Comparison of ENCODE assay signal across 20 cellular contexts in the genomic region with DNA sequence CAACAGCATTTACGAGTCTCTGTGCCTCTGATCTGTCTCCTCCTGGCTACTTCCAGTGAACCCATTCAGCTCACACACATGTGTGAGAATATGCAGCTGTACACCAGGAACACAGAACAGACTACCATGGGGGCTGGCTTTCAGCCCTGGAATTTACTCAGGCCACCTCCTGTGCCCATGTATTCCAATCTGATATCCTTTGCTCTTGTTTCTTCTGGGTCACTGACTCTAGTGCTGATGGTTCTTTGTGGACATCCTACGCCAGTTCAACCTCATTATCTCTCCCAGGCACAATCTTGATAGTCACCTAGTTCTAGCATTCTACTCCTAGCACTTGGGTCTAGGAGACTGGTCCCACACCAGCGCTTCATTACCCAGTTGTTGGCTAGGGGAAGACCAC. TPM values are rescaled to one million over a fixed set of nuclear protein-coding genes. Genes with fewer than 3 reads are reported as not detected.
A peak's percentile ranks its signal among the peaks of the same experiment; 100 is the strongest.
DNase-seq lines count a peak whose midpoint lies in the region; ATAC-seq, FAIRE-seq and TF ChIP-seq lines count a peak whose summit lies in the region.
"Had no signal": no experiment of that assay in that cellular context is flagged by ENCODE, and none has a peak within 500 bp of the region (broad histone marks: within the 10 kb centered on the region; RNA-seq: fewer than 3 reads in every experiment).

No MANE protein-coding gene starts in this region.

- H3K79me2 ChIP-seq in PC-3 (ENCODE audit: low read length), result no peaks in the 10 kb centered on the region
- no peaks in the 10 kb centered on the region for H3K79me2 ChIP-seq in endothelial cell of umbilical vein (ENCODE audit: control insufficient read depth, insufficient read depth, low read length)

- no peak for DNase-seq in GM12891 (ENCODE audit: insufficient read length, low spot score)
- DNase-seq in PC-3, result no peak
- DNase-seq in endothelial cell of umbilical vein (ENCODE audit: low read depth, low spot score), result no peak
- DNase-seq in osteocyte (ENCODE audit: extremely low spot score, unreplicated experiment), result no peak
- no peak for DNase-seq in SW480 (ENCODE audit: low spot score)
- no peak for DNase-seq in GM19239 (ENCODE audit: insufficient read length, low spot score)
- DNase-seq in activated CD4-positive, alpha-beta T cell treated with anti-CD3 and anti-CD28 coated beads, Interleukin-2, amount 50 U/mL, for 4 hours, result no peak
- DNase-seq in Caco-2, result no peak
- DNase-seq: activated naive CD8-positive, alpha-beta T cell treated with anti-CD3 and anti-CD28 coated beads for 36 hours; stimulated activated CD4-positive, alpha-beta T cell treated with anti-CD3 and anti-CD28 coated beads, Interleukin-1b, Interleukin-23, amount 100 ng/mL, for 48 hours had no signal

- ATAC-seq in PC-3, result 0 out of 2 replicates have a peak, but pooled peaks have one; percentile 1

- H3K36me3 ChIP-seq in PC-3 (ENCODE audit: low read depth, low read length), result no peaks in the 10 kb centered on the region
- no peaks in the 10 kb centered on the region for H3K36me3 ChIP-seq in endothelial cell of umbilical vein (ENCODE audit: control insufficient read depth in 2 of 2, extremely low read depth in 1 of 2, insufficient read depth in 2 of 2, low read length in 2 of 2)
- no peaks in the 10 kb centered on the region for H3K36me3 ChIP-seq in Caco-2 (ENCODE audit: control insufficient read depth, insufficient read depth, low read length)
- H3K36me3 ChIP-seq: esophagus muscularis mucosa, heart left ventricle, right lobe of liver, SJSA1 had no signal

- peaks cover 5% of the 10 kb centered on the region for H3F3A ChIP-seq in PC-3 (ENCODE audit: low read length, unreplicated experiment)

- H3K27me3 Mint-ChIP-seq in osteocyte (ENCODE audit: unreplicated experiment) (no peaks in the 10 kb centered on the region), Caco-2 (ENCODE audit: insufficient read depth, unreplicated experiment) (no peaks in the 10 kb centered on the region)

- no peak overlapping the region for H3K4me3 ChIP-seq in PC-3 (ENCODE audit: low read length)
- H3K4me3 ChIP-seq in endothelial cell of umbilical vein (replicated peaks in 1 of 3; ENCODE audit: insufficient read depth in 1 of 3, low read depth in 1 of 3, low read length in 3 of 3), result no peak overlapping the region
- H3K4me3 ChIP-seq in Caco-2 (ENCODE audit: low read depth, low read length), result no peak overlapping the region
- H3K4me3 ChIP-seq: body of pancreas, esophagus muscularis mucosa, right lobe of liver, SJSA1 had no signal

- no peak for TF ChIP-seq CTCF in PC-3 (conservative IDR thresholded peaks at IDR 0.05; ENCODE audit: low read depth, low read length)
- TF ChIP-seq CTCF in endothelial cell of umbilical vein (IDR thresholded peaks at IDR 0.05; ENCODE audit: extremely low read depth in 1 of 2, insufficient read depth in 1 of 2, low read depth in 1 of 2, low read length in 2 of 2), result no peak
- TF ChIP-seq CTCF in osteocyte (IDR thresholded peaks at IDR 0.05), result no peak
- no peak for TF ChIP-seq CTCF in Caco-2 (IDR thresholded peaks at IDR 0.05; ENCODE audit: insufficient read depth in 1 of 2, low read depth in 1 of 2, low read length in 1 of 2, severe bottlenecking in 1 of 2, unreplicated experiment in 1 of 2)

- H3K9me3 ChIP-seq in PC-3 (ENCODE audit: low read length) (no peaks in the 10 kb centered on the region), endothelial cell of umbilical vein (replicated peaks; ENCODE audit: control insufficient read depth, insufficient read depth, low read length) (no peaks in the 10 kb centered on the region), Caco-2 (no peaks in the 10 kb centered on the region)
- H3K9me3 ChIP-seq: body of pancreas, esophagus muscularis mucosa, heart left ventricle, right lobe of liver, SJSA1 had no signal

- H3K27me3 ChIP-seq in PC-3 (ENCODE audit: low read length), result no peaks in the 10 kb centered on the region
- no peaks in the 10 kb centered on the region for H3K27me3 ChIP-seq in endothelial cell of umbilical vein (ENCODE audit: control insufficient read depth in 2 of 2, insufficient read depth in 2 of 2, low read length in 2 of 2)
- H3K27me3 ChIP-seq in Caco-2 (replicated peaks; ENCODE audit: control insufficient read depth, insufficient read depth, low read length), result no peaks in the 10 kb centered on the region
- H3K27me3 ChIP-seq: body of pancreas, dorsolateral prefrontal cortex, esophagus muscularis mucosa, heart left ventricle, right lobe of liver, SJSA1 had no signal

- no TSS peak for BruUV-seq in PC-3 (replicated peaks; lab: Mats Ljungman, UMichigan)
- no TSS peak for BruUV-seq in endothelial cell of umbilical vein (replicated peaks; lab: Mats Ljungman, UMichigan)
- no TSS peak for BruUV-seq in Caco-2 (replicated peaks; lab: Mats Ljungman, UMichigan)

- no peaks in the 10 kb centered on the region for H3K9me1 ChIP-seq in endothelial cell of umbilical vein (replicated peaks; ENCODE audit: control insufficient read depth, extremely low read depth, insufficient read depth, low read length)

- H3K4me2 ChIP-seq in PC-3 (ENCODE audit: low read length) (peak overlapping the region; percentile 26), endothelial cell of umbilical vein (ENCODE audit: insufficient read depth, low read length) (peak overlapping the region; percentile 39)

- H3K4me1 ChIP-seq in PC-3 (ENCODE audit: insufficient read depth, low read length) (peaks cover 48% of the 10 kb centered on the region), endothelial cell of umbilical vein (ENCODE audit: control insufficient read depth, extremely low read depth, insufficient read depth, low read length) (peaks cover 22% of the 10 kb centered on the region), Caco-2 (peaks cover 2% of the 10 kb centered on the region)
- H3K4me1 ChIP-seq: right lobe of liver had no signal

- no peak for TF ChIP-seq POLR2A in GM12891 (IDR thresholded peaks at IDR 0.05; ENCODE audit: low read depth, low read length)
- TF ChIP-seq POLR2A in endothelial cell of umbilical vein (IDR thresholded peaks at IDR 0.05; ENCODE audit: low read depth, low read length), result no peak

- no peaks in the 10 kb centered on the region for H3K9me3 Mint-ChIP-seq in osteocyte (ENCODE audit: unreplicated experiment)
- H3K9me3 Mint-ChIP-seq in Caco-2 (ENCODE audit: unreplicated experiment), result no peaks in the 10 kb centered on the region
- H3K9me3 Mint-ChIP-seq: activated naive CD8-positive, alpha-beta T cell treated with anti-CD3 and anti-CD28 coated beads for 36 hours had no signal

- H3K4me1 Mint-ChIP-seq in osteocyte (ENCODE audit: unreplicated experiment) (peaks cover 22% of the 10 kb centered on the region), Caco-2 (ENCODE audit: low read depth, unreplicated experiment) (peaks cover 2% of the 10 kb centered on the region)
- H3K4me1 Mint-ChIP-seq: activated naive CD8-positive, alpha-beta T cell treated with anti-CD3 and anti-CD28 coated beads for 36 hours had no signal

- dilution Hi-C loops in endothelial cell of umbilical vein (cut with MboI; ENCODE audit: extremely low pct_ligation_motif_present, low sequenced_read_pairs), result no loop called here

- H4K20me1 ChIP-seq in PC-3 (ENCODE audit: low read length) (no peaks in the 10 kb centered on the region), endothelial cell of umbilical vein (replicated peaks; ENCODE audit: control insufficient read depth, extremely low read depth, insufficient read depth, low read length) (no peaks in the 10 kb centered on the region)

- no peaks in the 10 kb centered on the region for H3K9me2 ChIP-seq in PC-3 (replicated peaks; ENCODE audit: low read length)

- FAIRE-seq in GM12891 (lab: Jason Lieb, UNC) (peak; percentile 50), endothelial cell of umbilical vein (lab: Jason Lieb, UNC) (no peak), GM19239 (lab: Jason Lieb, UNC) (no peak)
- FAIRE-seq: G401.6, islet of Langerhans, TTC549 had no signal

- H3K27ac Mint-ChIP-seq in osteocyte (ENCODE audit: unreplicated experiment), result peak overlapping the region; percentile 64
- no peak overlapping the region for H3K27ac Mint-ChIP-seq in Caco-2 (ENCODE audit: unreplicated experiment)
- H3K27ac Mint-ChIP-seq: activated CD4-positive, alpha-beta memory T cell treated with anti-CD3 and anti-CD28 coated beads, Interleukin-2, amount 10 ng/mL, durations not matched to agents 7 days and 5 days; activated naive CD8-positive, alpha-beta T cell treated with anti-CD3 and anti-CD28 coated beads for 36 hours had no signal

- H3K27ac ChIP-seq in PC-3 (ENCODE audit: low read length) (peak overlapping the region; percentile 93), endothelial cell of umbilical vein (ENCODE audit: insufficient read depth, low read depth, low read length) (peak overlapping the region; percentile 95)
- H3K27ac ChIP-seq: body of pancreas, SJSA1 had no signal

- H3K9ac ChIP-seq in PC-3 (ENCODE audit: low read length) (peak overlapping the region; percentile 62), endothelial cell of umbilical vein (replicated peaks; ENCODE audit: extremely low read depth, insufficient read depth, low read length) (peak overlapping the region; percentile 48)

- CTCF ChIA-PET in PC-3 (lab: Charles Lee), result no interaction called here
- CTCF ChIA-PET in endothelial cell of umbilical vein (lab: Charles Lee), result interaction anchor here (1.0 to 2.6 kb wide), 6 partner anchors 8 to 359 kb away, joined by 3 to 29 read pairs (median 6); a partner anchor contains a TSS
- CTCF ChIA-PET in Caco-2 (lab: Charles Lee), result no interaction called here

- H3K36me3 Mint-ChIP-seq in osteocyte (ENCODE audit: unreplicated experiment), result no peaks in the 10 kb centered on the region
- no peaks in the 10 kb centered on the region for H3K36me3 Mint-ChIP-seq in Caco-2 (ENCODE audit: insufficient read depth, unreplicated experiment)
- H3K36me3 Mint-ChIP-seq: activated naive CD8-positive, alpha-beta T cell treated with anti-CD3 and anti-CD28 coated beads for 36 hours had no signal

- intact Hi-C loops in PC-3 (cut with micrococcal nuclease), result no loop called here
- intact Hi-C loops in endothelial cell of umbilical vein (cut with micrococcal nuclease), result no loop called here
- intact Hi-C loops in Caco-2 (cut with micrococcal nuclease; ENCODE audit: unreplicated experiment), result no loop called here

- H2AFZ ChIP-seq in PC-3 (ENCODE audit: low read length) (no peak overlapping the region), endothelial cell of umbilical vein (ENCODE audit: low read depth, low read length) (peak overlapping the region; percentile 19)

- no peak overlapping the region for H3K4me3 Mint-ChIP-seq in osteocyte (ENCODE audit: unreplicated experiment)
- H3K4me3 Mint-ChIP-seq in Caco-2 (ENCODE audit: unreplicated experiment), result no peak overlapping the region
- H3K4me3 Mint-ChIP-seq: activated CD4-positive, alpha-beta memory T cell treated with anti-CD3 and anti-CD28 coated beads, Interleukin-2, amount 10 ng/mL, durations not matched to agents 7 days and 5 days; activated naive CD8-positive, alpha-beta T cell treated with anti-CD3 and anti-CD28 coated beads for 36 hours had no signal

- POLR2A ChIA-PET in PC-3 (lab: Charles Lee; ENCODE audit: unreplicated experiment) (interaction anchor here (1.0 kb wide), 1 partner anchor 22 kb away, joined by 16 read pairs; no protein-coding TSS in a partner anchor), endothelial cell of umbilical vein (lab: Charles Lee) (no interaction called here), Caco-2 (lab: Charles Lee) (interaction anchor here (0.5 kb wide), 1 partner anchor 22 kb away, joined by 3 read pairs; no protein-coding TSS in a partner anchor)

RNA-seq across cellular contexts. Expression of a gene that starts 23.0 kb away (rescaled TPM):
- polyA plus RNA-seq in GM12891 (2012; ENCODE audit: low read depth, missing spikeins), result 6.0 TPM
- total RNA-seq in PC-3 (2014; rRNA removed) (25.2 and 30.7 TPM in 2 replicates), endothelial cell of umbilical vein (14.5 and 14.7 TPM in 2 replicates), osteocyte (9.7 and 10.2 TPM in 2 replicates), Caco-2 (2022) (11.4 and 11.7 TPM in 2 replicates)
- 5.2 and 5.5 TPM in 2 replicates for polyA plus RNA-seq in endothelial cell of umbilical vein
- 4.9 and 5.3 TPM in 2 replicates for polyA plus RNA-seq in endothelial cell of umbilical vein (2011; cell fraction: cytosol; rRNA removed)
- polyA plus RNA-seq in endothelial cell of umbilical vein (2011; cell fraction: nucleus; rRNA removed), result 16.2 and 16.9 TPM in 2 replicates
- polyA plus RNA-seq in endothelial cell of umbilical vein (2012), result 7.1 and 7.5 TPM in 2 replicates
- polyA minus RNA-seq in endothelial cell of umbilical vein, result 15.4 and 18.4 TPM in 2 replicates
- 9.8 TPM for polyA minus RNA-seq in endothelial cell of umbilical vein (2011; cell fraction: cytosol; rRNA and poly(A)+ RNA removed)
- 21.8 and 26.7 TPM in 2 replicates for polyA minus RNA-seq in endothelial cell of umbilical vein (2011; cell fraction: nucleus; rRNA and poly(A)+ RNA removed)
